Comparison of ENCODE assay signal across 18 cellular contexts in genomic region chr15:22846073-22846472, GRCh38. TPM values are rescaled to one million over a fixed set of nuclear protein-coding genes. Genes with fewer than 3 reads are reported as not detected.
A peak's percentile ranks its signal among the peaks of the same experiment; 100 is the strongest.
DNase-seq lines count a peak whose midpoint lies in the region; ATAC-seq and TF ChIP-seq lines count a peak whose summit lies in the region.
"Had no signal": no experiment of that assay in that cellular context is flagged by ENCODE, and none has a peak within 500 bp of the region (broad histone marks: within the 10 kb centered on the region; RNA-seq: fewer than 3 reads in every experiment).

No MANE protein-coding gene starts in this region.

- no peak overlapping the region for H3K56ac ChIP-seq in H9 (ENCODE audit: insufficient read length, low read depth, low read length)

- H3K9me3 Mint-ChIP-seq in H9 = no peaks in the 10 kb centered on the region
- H3K9me3 Mint-ChIP-seq in brain = no peaks in the 10 kb centered on the region

- peaks cover 49% of the 10 kb centered on the region for H4K20me1 ChIP-seq in SK-N-SH (ENCODE audit: insufficient read depth)
- H4K20me1 ChIP-seq in H9 (ENCODE audit: control insufficient read depth, insufficient read depth, insufficient read length) = peaks cover 3% of the 10 kb centered on the region

- TF ChIP-seq EP300 in SK-N-SH (IDR thresholded peaks at IDR 0.05; ENCODE audit: borderline replicate concordance in 1 of 2, low read depth in 1 of 2, low read length in 1 of 2) = no peak

- peaks cover 31 to 61% (median 47%) of the 10 kb centered on the region in 3 experiments; a peak in 6 of 7 replicates for H3K36me3 Mint-ChIP-seq in H9 (ENCODE audit: insufficient read depth in 1 of 3, low read depth in 3 of 3)
- H3K36me3 Mint-ChIP-seq in brain = peaks cover 63% of the 10 kb centered on the region

- H3K4ac ChIP-seq in H9 (ENCODE audit: low read depth, low read length) (no peak overlapping the region), trophoblast cell (ENCODE audit: low read depth, low read length) (no peak overlapping the region)

- in situ Hi-C loops in HAP-1 (cut with MboI; ENCODE audit: low sequenced_read_pairs) = no loop called here

- no peak overlapping the region for H3K27ac ChIP-seq in SK-N-SH (ENCODE audit: low read depth in 2 of 2, low read length in 1 of 2)
- H3K27ac ChIP-seq in H9 (ENCODE audit: insufficient read length, low read depth, low read length) = no peak overlapping the region
- H3K27ac ChIP-seq in trophoblast cell (ENCODE audit: low read depth, low read length) = peak overlapping the region; percentile 68

- H3K36me3 ChIP-seq in SK-N-SH (replicated peaks in 1 of 2; ENCODE audit: control insufficient read depth in 1 of 2, insufficient read depth in 2 of 2, low read length in 1 of 2) (peaks cover 16 to 45% of the 10 kb centered on the region in 2 experiments), trophoblast cell (ENCODE audit: control insufficient read depth in 1 of 2, insufficient read depth in 2 of 2, low read length in 2 of 2) (peaks cover 15 to 23% of the 10 kb centered on the region in 2 experiments), HAP-1 (replicated peaks) (peaks cover 41% of the 10 kb centered on the region)

- no peak overlapping the region for H3K9ac ChIP-seq in SK-N-SH
- no peak overlapping the region for H3K9ac ChIP-seq in H9 (ENCODE audit: extremely low read depth, insufficient read length, low read length)
- no peak overlapping the region for H3K9ac ChIP-seq in trophoblast cell (ENCODE audit: low read length)

- H4K8ac ChIP-seq in H9 (replicated peaks; ENCODE audit: insufficient read length, low read depth, low read length) (no peak overlapping the region), trophoblast cell (ENCODE audit: low read depth, low read length) (no peak overlapping the region)

- H3K4me1 ChIP-seq in SK-N-SH (ENCODE audit: control insufficient read depth in 1 of 2, insufficient read depth in 2 of 2, low read depth in 1 of 2, low read length in 1 of 2) = peaks cover 6 to 8% of the 10 kb centered on the region in 2 experiments; a peak in 2 of 4 replicates
- peaks cover 3% of the 10 kb centered on the region for H3K4me1 ChIP-seq in H9 (ENCODE audit: insufficient read depth, low read length)
- H3K4me1 ChIP-seq in trophoblast cell (ENCODE audit: control insufficient read depth in 1 of 2, insufficient read depth in 2 of 2, low read length in 2 of 2) = peaks cover 11 to 13% of the 10 kb centered on the region in 2 experiments
- peaks cover 10% of the 10 kb centered on the region; the same call in 1 of the 2 replicates for H3K4me1 ChIP-seq in HAP-1

- no peaks in the 10 kb centered on the region for H3K9me3 ChIP-seq in SK-N-SH
- no peaks in the 10 kb centered on the region for H3K9me3 ChIP-seq in H9 (ENCODE audit: control insufficient read depth, low read depth, low read length)
- no peaks in the 10 kb centered on the region for H3K9me3 ChIP-seq in trophoblast cell (ENCODE audit: insufficient read depth, low read depth, low read length)
- no peaks in the 10 kb centered on the region for H3K9me3 ChIP-seq in HAP-1

- H3K4me1 Mint-ChIP-seq in H9 = peaks cover 20 to 25% of the 10 kb centered on the region in 2 experiments
- peaks cover 27% of the 10 kb centered on the region for H3K4me1 Mint-ChIP-seq in brain

- H2BK12ac ChIP-seq in H9 (ENCODE audit: insufficient read length, low read depth, low read length) = no peak overlapping the region
- H2BK12ac ChIP-seq in trophoblast cell (ENCODE audit: low read length) = no peak overlapping the region

- H4K91ac ChIP-seq in H9 (ENCODE audit: insufficient read length, low read depth, low read length) (no peak overlapping the region), trophoblast cell (ENCODE audit: low read depth, low read length) (no peak overlapping the region)

- no peak overlapping the region for H2AK5ac ChIP-seq in H9 (ENCODE audit: insufficient read length, low read length)
- no peak overlapping the region for H2AK5ac ChIP-seq in trophoblast cell (ENCODE audit: low read length)

- no peak overlapping the region for H2BK20ac ChIP-seq in H9 (ENCODE audit: low read depth, low read length, poor library complexity, severe bottlenecking)

- H3K79me2 ChIP-seq in SK-N-SH (ENCODE audit: insufficient read depth) (peaks cover 99% of the 10 kb centered on the region), H9 (ENCODE audit: insufficient read depth, low read length) (peaks cover 31% of the 10 kb centered on the region; the same call in 1 of the 2 replicates), trophoblast cell (ENCODE audit: control insufficient read depth, insufficient read depth, low read length, poor library complexity) (peaks cover 19% of the 10 kb centered on the region)

- TF ChIP-seq CTCF in SK-N-SH (IDR thresholded peaks at IDR 0.05) (no peak), H9 (conservative IDR thresholded peaks at IDR 0.05) (no peak), brain (conservative IDR thresholded peaks at IDR 0.05) (no peak)

- no peak for TF ChIP-seq RAD21 in SK-N-SH (IDR thresholded peaks at IDR 0.05; ENCODE audit: low read length)

- no peak overlapping the region for H2BK15ac ChIP-seq in H9 (ENCODE audit: low read depth, low read length)

- H3K27me3 Mint-ChIP-seq in H9 (ENCODE audit: low read depth) = no peaks in the 10 kb centered on the region
- H3K27me3 Mint-ChIP-seq in brain = no peaks in the 10 kb centered on the region

- H2AFZ ChIP-seq in SK-N-SH (ENCODE audit: low read depth) (no peak overlapping the region), H9 (ENCODE audit: low read length) (no peak overlapping the region), trophoblast cell (ENCODE audit: insufficient read depth, low read length, poor library complexity) (no peak overlapping the region)

- H2BK5ac ChIP-seq in H9 (ENCODE audit: insufficient read length, low read length) (no peak overlapping the region), trophoblast cell (ENCODE audit: low read depth, low read length, poor library complexity) (no peak overlapping the region)

- POLR2A ChIA-PET in SK-N-SH (lab: Yijun Ruan, JAX) = no interaction called here

- no peaks in the 10 kb centered on the region for H3K9me2 ChIP-seq in SK-N-SH

- H3K27ac Mint-ChIP-seq in H9 = peak overlapping the region in 2 of 3 experiments; percentile 29 to 57; a peak in 2 of 7 replicates
- H3K27ac Mint-ChIP-seq in brain = peak overlapping the region in 3 of 5 experiments; percentile 23 to 97 (median 79)

- H3K27me3 ChIP-seq in SK-N-SH (ENCODE audit: insufficient read depth) (no peaks in the 10 kb centered on the region), H9 (ENCODE audit: insufficient read depth, low read length) (no peaks in the 10 kb centered on the region), trophoblast cell (ENCODE audit: insufficient read depth, low read length) (no peaks in the 10 kb centered on the region), HAP-1 (ENCODE audit: low read depth) (no peaks in the 10 kb centered on the region)

- no peak overlapping the region for H3T11ph ChIP-seq in H9 (ENCODE audit: low read length)

- H3K4me3 Mint-ChIP-seq in H9 (no peak overlapping the region; a peak in 1 of 5 replicates), brain (no peak overlapping the region)
- H3K4me3 Mint-ChIP-seq: CD14-positive monocyte had no signal

- DNase-seq in SK-N-SH (peak; percentile 21), H9 (no peak), trophoblast cell (no peak), glomerular visceral epithelial cell (ENCODE audit: extremely low spot score) (no peak), HAP-1 (ENCODE audit: low spot score in 2 of 2) (no peak)
- DNase-seq: 8988T, Calu3, NCI-H1048, NCI-H1694 treated with DMSO at 0.1 percent for 48 hours, NCI-H446, NCI-H774, Right ventricle myocardium superior had no signal

- 97% methylated on average over 6 of the region's 6 CpGs for WGBS in SK-N-SH (ENCODE audit: low lambda C conversion rate)
- WGBS in H9 (ENCODE audit: extremely low coverage, insufficient read length, low lambda C conversion rate) = no CpG with 5 or more reads among the region's 6 CpGs
- no CpG with 5 or more reads among the region's 6 CpGs for WGBS in trophoblast cell (ENCODE audit: extremely low coverage, insufficient coverage, insufficient read length)

- CTCF ChIA-PET in SK-N-SH (lab: Yijun Ruan, JAX) = interaction anchor here (0.6 kb wide), 1 partner anchor 86 kb away, joined by 3 read pairs; no protein-coding TSS in a partner anchor

- no peaks in the 10 kb centered on the region for H3K23me2 ChIP-seq in H9 (ENCODE audit: insufficient read length, low read depth, low read length, poor library complexity, severe bottlenecking)

- H3K18ac ChIP-seq in H9 (ENCODE audit: insufficient read length, low read depth, low read length) (no peak overlapping the region), trophoblast cell (ENCODE audit: low read length) (no peak overlapping the region)

- H3K79me1 ChIP-seq in H9 (ENCODE audit: insufficient read depth, low read depth, low read length, poor library complexity, severe bottlenecking) (peaks cover 21% of the 10 kb centered on the region), trophoblast cell (ENCODE audit: low read length) (peaks cover 3% of the 10 kb centered on the region)

- H3K14ac ChIP-seq in H9 (ENCODE audit: insufficient read depth, low read length) (no peak overlapping the region), trophoblast cell (ENCODE audit: low read length) (no peak overlapping the region)

- H4K5ac ChIP-seq in H9 (ENCODE audit: insufficient read length, low read depth, low read length) = no peak overlapping the region

- ATAC-seq in SK-N-SH treated with all-trans-retinoic acid at 6 μM for 48 hours = no peak
- no peak for ATAC-seq in GM18868 (IDR thresholded peaks at IDR 0.05; ENCODE audit: unreplicated experiment)

- H3K4me3 ChIP-seq in SK-N-SH (ENCODE audit: low read depth in 2 of 2, low read length in 1 of 2) (no peak overlapping the region), trophoblast cell (ENCODE audit: low read depth, low read length) (no peak overlapping the region), HAP-1 (no peak overlapping the region)
- H3K4me3 ChIP-seq: GM12878, K562 had no signal

- H4K12ac ChIP-seq in trophoblast cell (ENCODE audit: low read depth, low read length) = no peak overlapping the region

- peaks cover 13% of the 10 kb centered on the region for H3F3A ChIP-seq in SK-N-SH (replicated peaks; ENCODE audit: insufficient read depth)

- no peak overlapping the region for H3K23ac ChIP-seq in H9 (ENCODE audit: insufficient read length, low read depth, low read length)
- H3K23ac ChIP-seq in trophoblast cell (ENCODE audit: low read length) = no peak overlapping the region

- no peak overlapping the region for H2BK120ac ChIP-seq in H9 (ENCODE audit: low read depth, low read length, poor library complexity, severe bottlenecking)
- H2BK120ac ChIP-seq in trophoblast cell (ENCODE audit: insufficient read depth, low read length, poor library complexity) = no peak overlapping the region

- H3K4me2 ChIP-seq in SK-N-SH (no peak overlapping the region), H9 (ENCODE audit: insufficient read depth, insufficient read length, low read length) (no peak overlapping the region), trophoblast cell (ENCODE audit: low read length) (peak overlapping the region; percentile 25)

RNA-seq across cellular contexts. Expression of gene NIPA2, which starts 7.6 kb away (rescaled TPM):
- polyA plus RNA-seq in SK-N-SH (2012; rRNA removed) (32.0 and 39.6 TPM in 2 replicates), brain (ENCODE audit: insufficient read depth, low read depth, low replicate concordance) (36.9 TPM)
- 46.5 and 50.5 TPM in 2 replicates for polyA plus RNA-seq in SK-N-SH (2012; cell fraction: cytosol; rRNA removed)
- polyA plus RNA-seq in SK-N-SH (2012; cell fraction: nucleus; rRNA removed) = 14.7 and 16.1 TPM in 2 replicates
- total RNA-seq in H9 (2021) = 77.9 and 79.3 TPM in 2 replicates
- polyA plus RNA-seq in trophoblast cell (2013) = 81.2 and 81.5 TPM in 2 replicates

RNA-seq across cellular contexts. Expression of gene NIPA1, which starts 59.6 kb away (rescaled TPM):
- polyA plus RNA-seq in SK-N-SH (2012; rRNA removed) (7.5 and 10.0 TPM in 2 replicates), brain (ENCODE audit: insufficient read depth, low read depth, low replicate concordance) (10.5 TPM)
- 7.9 and 8.8 TPM in 2 replicates for polyA plus RNA-seq in SK-N-SH (2012; cell fraction: cytosol; rRNA removed)
- 10.6 and 12.3 TPM in 2 replicates for polyA plus RNA-seq in SK-N-SH (2012; cell fraction: nucleus; rRNA removed)
- 18.4 and 20.4 TPM in 2 replicates for total RNA-seq in H9 (2021)
- 12.1 and 12.7 TPM in 2 replicates for polyA plus RNA-seq in trophoblast cell (2013)
